Comparison of ENCODE assay signal across 1 cellular context in the genomic region with DNA sequence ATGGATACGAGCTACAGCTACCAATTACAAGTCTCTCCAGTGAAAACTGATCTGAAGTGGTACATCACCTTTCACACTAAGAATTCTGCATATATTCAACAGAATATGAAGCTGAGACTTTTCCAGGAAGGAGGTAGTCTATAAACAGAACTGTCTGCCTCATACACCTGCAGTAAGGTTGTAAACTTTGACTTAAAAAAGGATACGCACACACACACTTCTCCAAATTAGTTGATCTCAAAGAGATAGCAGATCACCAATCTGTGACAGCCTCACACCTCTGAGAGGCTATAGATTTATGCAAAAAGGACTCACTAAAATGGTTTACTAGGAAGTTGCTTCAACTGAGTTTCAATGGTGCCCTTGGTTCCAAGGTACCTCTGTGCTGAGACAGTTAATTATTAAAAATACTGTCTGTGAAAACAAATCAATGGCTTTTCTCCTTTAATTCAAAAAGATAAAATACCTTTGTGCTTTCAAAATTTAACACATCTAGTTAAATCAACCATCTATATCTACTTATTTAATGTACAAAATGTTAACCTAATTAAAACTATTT.
TF ChIP-seq lines count a peak whose summit lies in the region.

No MANE protein-coding gene starts in this region.

TF ChIP-seq in SK-N-SH treated with all-trans-retinoic acid at 6 μM for 48 hours, 23 proteins besides CTCF, POLR2A, EP300 and RAD21 (continued from another document):
- TF ChIP-seq, protein P1, sequence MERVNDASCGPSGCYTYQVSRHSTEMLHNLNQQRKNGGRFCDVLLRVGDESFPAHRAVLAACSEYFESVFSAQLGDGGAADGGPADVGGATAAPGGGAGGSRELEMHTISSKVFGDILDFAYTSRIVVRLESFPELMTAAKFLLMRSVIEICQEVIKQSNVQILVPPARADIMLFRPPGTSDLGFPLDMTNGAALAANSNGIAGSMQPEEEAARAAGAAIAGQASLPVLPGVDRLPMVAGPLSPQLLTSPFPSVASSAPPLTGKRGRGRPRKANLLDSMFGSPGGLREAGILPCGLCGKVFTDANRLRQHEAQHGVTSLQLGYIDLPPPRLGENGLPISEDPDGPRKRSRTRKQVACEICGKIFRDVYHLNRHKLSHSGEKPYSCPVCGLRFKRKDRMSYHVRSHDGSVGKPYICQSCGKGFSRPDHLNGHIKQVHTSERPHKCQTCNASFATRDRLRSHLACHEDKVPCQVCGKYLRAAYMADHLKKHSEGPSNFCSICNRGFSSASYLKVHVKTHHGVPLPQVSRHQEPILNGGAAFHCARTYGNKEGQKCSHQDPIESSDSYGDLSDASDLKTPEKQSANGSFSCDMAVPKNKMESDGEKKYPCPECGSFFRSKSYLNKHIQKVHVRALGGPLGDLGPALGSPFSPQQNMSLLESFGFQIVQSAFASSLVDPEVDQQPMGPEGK (CRISPR knock-in tag; IDR thresholded peaks at IDR 0.05; ENCODE audit: borderline replicate concordance): no peak
- TF ChIP-seq, protein P2, sequence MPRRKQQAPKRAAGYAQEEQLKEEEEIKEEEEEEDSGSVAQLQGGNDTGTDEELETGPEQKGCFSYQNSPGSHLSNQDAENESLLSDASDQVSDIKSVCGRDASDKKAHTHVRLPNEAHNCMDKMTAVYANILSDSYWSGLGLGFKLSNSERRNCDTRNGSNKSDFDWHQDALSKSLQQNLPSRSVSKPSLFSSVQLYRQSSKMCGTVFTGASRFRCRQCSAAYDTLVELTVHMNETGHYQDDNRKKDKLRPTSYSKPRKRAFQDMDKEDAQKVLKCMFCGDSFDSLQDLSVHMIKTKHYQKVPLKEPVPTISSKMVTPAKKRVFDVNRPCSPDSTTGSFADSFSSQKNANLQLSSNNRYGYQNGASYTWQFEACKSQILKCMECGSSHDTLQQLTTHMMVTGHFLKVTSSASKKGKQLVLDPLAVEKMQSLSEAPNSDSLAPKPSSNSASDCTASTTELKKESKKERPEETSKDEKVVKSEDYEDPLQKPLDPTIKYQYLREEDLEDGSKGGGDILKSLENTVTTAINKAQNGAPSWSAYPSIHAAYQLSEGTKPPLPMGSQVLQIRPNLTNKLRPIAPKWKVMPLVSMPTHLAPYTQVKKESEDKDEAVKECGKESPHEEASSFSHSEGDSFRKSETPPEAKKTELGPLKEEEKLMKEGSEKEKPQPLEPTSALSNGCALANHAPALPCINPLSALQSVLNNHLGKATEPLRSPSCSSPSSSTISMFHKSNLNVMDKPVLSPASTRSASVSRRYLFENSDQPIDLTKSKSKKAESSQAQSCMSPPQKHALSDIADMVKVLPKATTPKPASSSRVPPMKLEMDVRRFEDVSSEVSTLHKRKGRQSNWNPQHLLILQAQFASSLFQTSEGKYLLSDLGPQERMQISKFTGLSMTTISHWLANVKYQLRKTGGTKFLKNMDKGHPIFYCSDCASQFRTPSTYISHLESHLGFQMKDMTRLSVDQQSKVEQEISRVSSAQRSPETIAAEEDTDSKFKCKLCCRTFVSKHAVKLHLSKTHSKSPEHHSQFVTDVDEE (CRISPR knock-in tag; IDR thresholded peaks at IDR 0.05): no peak
- TF ChIP-seq TCF4 (CRISPR knock-in tag; IDR thresholded peaks at IDR 0.05; ENCODE audit: borderline replicate concordance) (no peak), ISL1 (CRISPR knock-in tag; IDR thresholded peaks at IDR 0.05) (no peak), GLIS3 (CRISPR knock-in tag; IDR thresholded peaks at IDR 0.05) (no peak), RARB (CRISPR knock-in tag; IDR thresholded peaks at IDR 0.05) (no peak), TOX (CRISPR knock-in tag; IDR thresholded peaks at IDR 0.05; ENCODE audit: borderline replicate concordance) (no peak), ESRRG (CRISPR knock-in tag; IDR thresholded peaks at IDR 0.05) (no peak), ZFP30 (CRISPR knock-in tag; IDR thresholded peaks at IDR 0.05) (no peak), ZC3H10 (CRISPR knock-in tag; IDR thresholded peaks at IDR 0.05) (no peak), CSDC2 (CRISPR knock-in tag; IDR thresholded peaks at IDR 0.05) (no peak), SNAI2 (CRISPR knock-in tag; IDR thresholded peaks at IDR 0.05) (no peak), ZNF70 (CRISPR knock-in tag; IDR thresholded peaks at IDR 0.05) (no peak), OSR1 (CRISPR knock-in tag; IDR thresholded peaks at IDR 0.05) (no peak)
